ENCODE assay signal across 36 cellular contexts in genomic region chr1:110094931-110095654, GRCh38. TPM values are rescaled to one million over a fixed set of nuclear protein-coding genes. Genes with fewer than 3 reads are reported as not detected.
"Had no signal": no experiment of that assay in that cellular context is flagged by ENCODE, and none has a peak within 500 bp of the region (broad histone marks: within the 10 kb centered on the region; RNA-seq: fewer than 3 reads in every experiment).

No MANE protein-coding gene starts in this region.

- H3K4me3 ChIP-seq: gastrocnemius medialis, lung, mucosa of descending colon, prostate gland, right atrium auricular region, smooth muscle cell, stomach, thyroid gland, vagina had no signal

- H3K4me2 ChIP-seq: smooth muscle cell had no signal

- H3K36me3 ChIP-seq: gastrocnemius medialis, prostate gland, right atrium auricular region, stomach, thyroid gland, vagina had no signal

- H3K27me3 ChIP-seq: gastrocnemius medialis, right atrium auricular region, thyroid gland, vagina had no signal

- H3K9me3 Mint-ChIP-seq: dendritic cell treated with granulocyte-macrophage colony-stimulating factor and Interleukin-4, amounts not matched to agents 40 ng/mL and 50 ng/mL, for 4 days; endodermal cell; memory B cell; mesothelial cell of epicardium; naive B cell; natural killer cell treated with Interleukin-12 subunit alpha and Interleukin-12 subunit beta and Interleukin-15 and Interleukin-18, amount 100 ng/mL, for 72 hours; neural crest cell; stimulated activated effector memory CD8-positive, alpha-beta T cell treated with anti-CD3 and anti-CD28 coated beads, Interleukin-12 subunit alpha, Interleukin-12 subunit beta, amount 100 ng/mL, for 72 hours had no signal

- H3K4me3 Mint-ChIP-seq: dendritic cell treated with granulocyte-macrophage colony-stimulating factor and Interleukin-4, amounts not matched to agents 40 ng/mL and 50 ng/mL, for 4 days; endodermal cell; memory B cell; mesothelial cell of epicardium; naive B cell; natural killer cell treated with Interleukin-12 subunit alpha and Interleukin-12 subunit beta and Interleukin-15 and Interleukin-18, amount 100 ng/mL, for 72 hours; neural crest cell; stimulated activated effector memory CD8-positive, alpha-beta T cell treated with anti-CD3 and anti-CD28 coated beads, Interleukin-12 subunit alpha, Interleukin-12 subunit beta, amount 100 ng/mL, for 72 hours had no signal

- DNase-seq: effector CD8-positive, alpha-beta T cell; endodermal cell; foreskin fibroblast; gastrocnemius medialis; head of caudate nucleus; kidney; mucosa of descending colon; naive B cell; stimulated activated CD4-positive, alpha-beta T cell treated with anti-CD3 and anti-CD28 coated beads, Interleukin-12 subunit alpha, Interleukin-12 subunit beta, amount 100 ng/mL, for 4 hours; stimulated activated CD4-positive, alpha-beta T cell treated with anti-CD3 and anti-CD28 coated beads, Interleukin-1b, Interleukin-23, amount 100 ng/mL, for 48 hours; stimulated activated CD4-positive, alpha-beta T cell treated with anti-CD3 and anti-CD28 coated beads, Interleukin-4, amount 100 ng/mL, for 24 hours; stimulated activated naive CD4-positive, alpha-beta T cell treated with Interleukin-2 at 50 U/mL for 16 hours; stomach; thyroid gland; trophoblast cell had no signal

- H3K36me3 Mint-ChIP-seq: memory B cell; mesothelial cell of epicardium; naive B cell; natural killer cell treated with Interleukin-12 subunit alpha and Interleukin-12 subunit beta and Interleukin-15 and Interleukin-18, amount 100 ng/mL, for 72 hours; stimulated activated effector memory CD8-positive, alpha-beta T cell treated with anti-CD3 and anti-CD28 coated beads, Interleukin-12 subunit alpha, Interleukin-12 subunit beta, amount 100 ng/mL, for 72 hours had no signal

- ATAC-seq: esophagus mucosa; gastrocnemius medialis; left lobe of liver; mucosa of descending colon; sciatic nerve; stimulated activated effector memory CD8-positive, alpha-beta T cell treated with anti-CD3 and anti-CD28 coated beads, Interleukin-12 subunit alpha, Interleukin-12 subunit beta, amount 100 ng/mL, for 72 hours had no signal

- H3K27ac ChIP-seq: epithelial cell of prostate, gastrocnemius medialis, prostate gland, right atrium auricular region, stomach, thyroid gland, vagina had no signal

- H3K27ac Mint-ChIP-seq: dendritic cell treated with granulocyte-macrophage colony-stimulating factor and Interleukin-4, amounts not matched to agents 40 ng/mL and 50 ng/mL, for 4 days; endodermal cell; memory B cell; stimulated activated effector memory CD8-positive, alpha-beta T cell treated with anti-CD3 and anti-CD28 coated beads, Interleukin-12 subunit alpha, Interleukin-12 subunit beta, amount 100 ng/mL, for 72 hours had no signal

- H3K4me1 ChIP-seq: gastrocnemius medialis, prostate gland, right atrium auricular region, stomach, thyroid gland, vagina had no signal

- H3K4me1 Mint-ChIP-seq: endodermal cell; memory B cell; stimulated activated effector memory CD8-positive, alpha-beta T cell treated with anti-CD3 and anti-CD28 coated beads, Interleukin-12 subunit alpha, Interleukin-12 subunit beta, amount 100 ng/mL, for 72 hours had no signal

RNA-seq across cellular contexts. Expression of gene UBL4B, which starts 17.1 kb away (rescaled TPM):
- total RNA-seq: endodermal cell; esophagus mucosa; glomerular endothelial cell; kidney; left lobe of liver; liver; lung; mucosa of descending colon; natural killer cell treated with Interleukin-12 subunit alpha and Interleukin-12 subunit beta and Interleukin-15 and Interleukin-18, amount 100 ng/mL, for 72 hours; neural crest cell; right atrium auricular region; sciatic nerve; smooth muscle cell; stomach; ureter; vagina had no signal
- polyA plus RNA-seq: liver, lung, smooth muscle cell, stomach had no signal

RNA-seq across cellular contexts. Expression of gene ALX3, which starts 24.6 kb away (rescaled TPM):
- total RNA-seq: endodermal cell; esophagus mucosa; gastrocnemius medialis; glomerular endothelial cell; kidney; left lobe of liver; liver; lung; mucosa of descending colon; natural killer cell treated with Interleukin-12 subunit alpha and Interleukin-12 subunit beta and Interleukin-15 and Interleukin-18, amount 100 ng/mL, for 72 hours; osteoblast; right atrium auricular region; sciatic nerve; smooth muscle cell; stomach; subcutaneous adipose tissue; temporal lobe; thyroid gland; ureter; vagina had no signal
- polyA plus RNA-seq: liver, smooth muscle cell had no signal

RNA-seq across cellular contexts. Expression of gene SLC6A17, which starts 55.2 kb away (rescaled TPM):
- total RNA-seq: left lobe of liver; liver; natural killer cell treated with Interleukin-12 subunit alpha and Interleukin-12 subunit beta and Interleukin-15 and Interleukin-18, amount 100 ng/mL, for 72 hours; right atrium auricular region; sciatic nerve; ureter had no signal
- polyA plus RNA-seq: liver had no signal
